ENCODE assay signal across 11 cellular contexts in the genomic region with DNA sequence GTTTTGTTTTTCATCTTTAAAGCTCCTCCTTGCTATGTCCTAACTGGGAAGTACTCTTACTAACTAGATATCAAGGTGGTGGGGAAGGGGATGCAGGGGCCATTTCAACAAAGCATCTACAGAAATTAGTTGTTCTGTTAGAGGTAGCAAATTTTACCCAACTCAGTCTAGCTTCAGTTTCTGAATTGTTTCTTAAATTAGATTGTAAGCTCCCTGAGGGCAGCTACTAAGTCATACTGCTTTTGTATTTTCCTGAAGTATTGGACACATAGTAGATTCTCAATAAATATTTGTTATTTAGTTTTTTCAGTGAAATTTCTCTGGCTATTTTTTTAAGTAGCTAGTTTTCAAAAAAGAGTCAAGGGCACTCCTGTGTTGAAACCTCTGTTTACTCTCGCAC. TPM values are rescaled to one million over a fixed set of nuclear protein-coding genes. Genes with fewer than 3 reads are reported as not detected.
DNase-seq lines count a peak whose midpoint lies in the region; ATAC-seq and TF ChIP-seq lines count a peak whose summit lies in the region.
"Had no signal": no experiment of that assay in that cellular context is flagged by ENCODE, and none has a peak within 500 bp of the region (broad histone marks: within the 10 kb centered on the region; RNA-seq: fewer than 3 reads in every experiment).

No MANE protein-coding gene starts in this region.

- peak overlapping the region; percentile 84 to 95 (median 92) for H3K4me2 ChIP-seq in BLaER1 treated with 17β-estradiol and CSF1 and Interleukin-3, amounts not matched to agents 10 nM and 100 nM

- peak overlapping the region; percentile 86 to 88 for H3K27ac Mint-ChIP-seq in natural killer cell treated with Interleukin-12 subunit alpha and Interleukin-12 subunit beta and Interleukin-15 and Interleukin-18, amount 100 ng/mL, for 72 hours

- H3K9me3 ChIP-seq in BLaER1 treated with 17β-estradiol and CSF1 and Interleukin-3, amounts not matched to agents 10 nM and 100 nM (replicated peaks in 1 of 11), result no peaks in the 10 kb centered on the region

- no peaks in the 10 kb centered on the region for H3K27me3 Mint-ChIP-seq in natural killer cell treated with Interleukin-12 subunit alpha and Interleukin-12 subunit beta and Interleukin-15 and Interleukin-18, amount 100 ng/mL, for 72 hours

- peak overlapping the region; percentile 90 for H3K4me3 Mint-ChIP-seq in natural killer cell treated with Interleukin-12 subunit alpha and Interleukin-12 subunit beta and Interleukin-15 and Interleukin-18, amount 100 ng/mL, for 72 hours

- peak overlapping the region in 8 of 11 experiments; percentile 94 to 100 (median 96); a peak in 14 of 22 replicates for H3K27ac ChIP-seq in BLaER1 treated with 17β-estradiol and CSF1 and Interleukin-3, amounts not matched to agents 10 nM and 100 nM

- peaks cover 44 to 68% (median 53%) of the 10 kb centered on the region in 11 experiments for H3K36me3 ChIP-seq in BLaER1 treated with 17β-estradiol and CSF1 and Interleukin-3, amounts not matched to agents 10 nM and 100 nM

- peaks cover 49 to 68% of the 10 kb centered on the region in 2 donors for H3K4me1 Mint-ChIP-seq in natural killer cell treated with Interleukin-12 subunit alpha and Interleukin-12 subunit beta and Interleukin-15 and Interleukin-18, amount 100 ng/mL, for 72 hours (ENCODE audit: low read depth in 2 of 2)

- peak overlapping the region; percentile 71 to 92 (median 82) for H3K4me3 ChIP-seq in BLaER1 treated with 17β-estradiol and CSF1 and Interleukin-3, amounts not matched to agents 10 nM and 100 nM
- H3K4me3 ChIP-seq in cardiac fibroblast (replicated peaks in 1 of 2; ENCODE audit: low read depth in 2 of 2, low read length in 2 of 2), result peak overlapping the region; percentile 84 to 89

- no peaks in the 10 kb centered on the region for H3K9me3 Mint-ChIP-seq in natural killer cell treated with Interleukin-12 subunit alpha and Interleukin-12 subunit beta and Interleukin-15 and Interleukin-18, amount 100 ng/mL, for 72 hours

- H4K20me1 ChIP-seq in BLaER1 treated with 17β-estradiol and CSF1 and Interleukin-3, amounts not matched to agents 10 nM and 100 nM, result peaks cover 48 to 77% (median 64%) of the 10 kb centered on the region in 11 experiments

- peaks cover 36% of the 10 kb centered on the region for H3K36me3 Mint-ChIP-seq in natural killer cell treated with Interleukin-12 subunit alpha and Interleukin-12 subunit beta and Interleukin-15 and Interleukin-18, amount 100 ng/mL, for 72 hours

- peaks cover 30 to 61% (median 45%) of the 10 kb centered on the region in 10 experiments for H3K4me1 ChIP-seq in BLaER1 treated with 17β-estradiol and CSF1 and Interleukin-3, amounts not matched to agents 10 nM and 100 nM

- DNase-seq in KBM-7, result peak; percentile 27
- peak; percentile 17 to 30 for DNase-seq in cardiac fibroblast (ENCODE audit: low read depth in 2 of 2)
- DNase-seq in natural killer cell treated with Interleukin-12 subunit alpha and Interleukin-12 subunit beta and Interleukin-15 and Interleukin-18, amount 100 ng/mL, for 72 hours (ENCODE audit: low spot score), result no peak
- DNase-seq in GDM1 (lab: John Stamatoyannopoulos, UW), result no peak
- no peak for DNase-seq in COLO829 (ENCODE audit: low spot score)
- DNase-seq in stimulated activated CD4-positive, alpha-beta T cell treated with anti-CD3 and anti-CD28 coated beads, Interleukin-15, amount 100 ng/mL, for 24 hours, result no peak
- DNase-seq: stimulated activated CD4-positive, alpha-beta T cell treated with anti-CD3 and anti-CD28 coated beads, Interleukin-2, amount 100 ng/mL, for 24 hours had no signal

- H3K9ac ChIP-seq in BLaER1 treated with 17β-estradiol and CSF1 and Interleukin-3, amounts not matched to agents 10 nM and 100 nM, result peak overlapping the region; percentile 91 to 100 (median 96); a peak in 21 of 22 replicates

- H3K27me3 ChIP-seq in BLaER1 treated with 17β-estradiol and CSF1 and Interleukin-3, amounts not matched to agents 10 nM and 100 nM, result no peaks in the 10 kb centered on the region

- TF ChIP-seq CTCF in cardiac fibroblast (IDR thresholded peaks at IDR 0.05; ENCODE audit: low read depth, low read length), result no peak

- no peak for ATAC-seq in natural killer cell treated with Interleukin-12 subunit alpha and Interleukin-12 subunit beta and Interleukin-15 and Interleukin-18, amount 100 ng/mL, for 72 hours
- ATAC-seq in GM18502 (IDR thresholded peaks at IDR 0.05; ENCODE audit: poor library complexity, unreplicated experiment), result no peak

- in situ Hi-C loops in KBM-7 (cut with MboI; ENCODE audit: low pct_unique_long_range_greater_than_20kb, low sequenced_read_pairs), result no loop called here

RNA-seq across cellular contexts. Expression of gene UBAP2L, which starts 1.8 kb away (rescaled TPM):
- 100 to 1,000 TPM; 175 to 183 TPM for total RNA-seq in natural killer cell treated with Interleukin-12 subunit alpha and Interleukin-12 subunit beta and Interleukin-15 and Interleukin-18, amount 100 ng/mL, for 72 hours

RNA-seq across cellular contexts. Expression of gene CFAP141, which starts 16.4 kb away (rescaled TPM):
- not detected for total RNA-seq in natural killer cell treated with Interleukin-12 subunit alpha and Interleukin-12 subunit beta and Interleukin-15 and Interleukin-18, amount 100 ng/mL, for 72 hours
- total RNA-seq: dermis microvascular lymphatic vessel endothelial cell, RPMI7951 had no signal

RNA-seq across cellular contexts. Expression of gene TPM3, which starts 30.6 kb away (rescaled TPM):
- total RNA-seq in natural killer cell treated with Interleukin-12 subunit alpha and Interleukin-12 subunit beta and Interleukin-15 and Interleukin-18, amount 100 ng/mL, for 72 hours, result 100 to 1,000 TPM; 495 to 662 TPM

RNA-seq across cellular contexts. Expression of gene HAX1, which starts 49.9 kb away (rescaled TPM):
- 100 to 1,000 TPM; 131 to 136 TPM for total RNA-seq in natural killer cell treated with Interleukin-12 subunit alpha and Interleukin-12 subunit beta and Interleukin-15 and Interleukin-18, amount 100 ng/mL, for 72 hours

Comparison
In these comparisons a context has a peak if more than half of its experiments do, and no peak if none do; other contexts are left out.
1. DNase-seq: peak in KBM-7 (single experiment) and cardiac fibroblast (2 of 2); none in natural killer cell treated with Interleukin-12 subunit alpha and Interleukin-12 subunit beta and Interleukin-15 and Interleukin-18, amount 100 ng/mL, for 72 hours (single experiment), GDM1 (single experiment), COLO829 (single experiment) and stimulated activated CD4-positive, alpha-beta T cell treated with anti-CD3 and anti-CD28 coated beads, Interleukin-15, amount 100 ng/mL, for 24 hours (single experiment).